ENCODE assay signal across 17 cellular contexts in genomic region chr22:43148581-43148980, GRCh38. TPM values are rescaled to one million over a fixed set of nuclear protein-coding genes. Genes with fewer than 3 reads are reported as not detected.
DNase-seq lines count a peak whose midpoint lies in the region; ATAC-seq and TF ChIP-seq lines count a peak whose summit lies in the region.
"Had no signal": no experiment of that assay in that cellular context is flagged by ENCODE, and none has a peak within 500 bp of the region (broad histone marks: within the 10 kb centered on the region; RNA-seq: fewer than 3 reads in every experiment).

No MANE protein-coding gene starts in this region.

- no peak for TF ChIP-seq CTCF in transverse colon (IDR thresholded peaks at IDR 0.05)

- intact Hi-C loops in transverse colon (cut with DNase I; ENCODE audit: low total_unique reads): no loop called here

- H3K27me3 Mint-ChIP-seq in activated naive CD8-positive, alpha-beta T cell treated with anti-CD3 and anti-CD28 coated beads, Interleukin-2, amount 50 U/mL, for 24 hours: no peaks in the 10 kb centered on the region
- no peaks in the 10 kb centered on the region for H3K27me3 Mint-ChIP-seq in activated naive CD8-positive, alpha-beta T cell treated with anti-CD3 and anti-CD28 coated beads for 36 hours
- H3K27me3 Mint-ChIP-seq in immature natural killer cell (ENCODE audit: low read depth in 3 of 3): peaks cover 0 to 12% (median 6%) of the 10 kb centered on the region in 3 donors
- H3K27me3 Mint-ChIP-seq: stimulated activated naive CD8-positive, alpha-beta T cell treated with anti-CD3 and anti-CD28 coated beads, Interleukin-15, amount 100 ng/mL, for 72 hours had no signal

- H3K9me3 ChIP-seq in transverse colon: no peaks in the 10 kb centered on the region
- H3K9me3 ChIP-seq: body of pancreas had no signal

- no peak for TF ChIP-seq POLR2A in transverse colon (IDR thresholded peaks at IDR 0.05)

- H3K9me3 Mint-ChIP-seq in activated naive CD8-positive, alpha-beta T cell treated with anti-CD3 and anti-CD28 coated beads, Interleukin-2, amount 50 U/mL, for 24 hours: no peaks in the 10 kb centered on the region
- no peaks in the 10 kb centered on the region for H3K9me3 Mint-ChIP-seq in activated naive CD8-positive, alpha-beta T cell treated with anti-CD3 and anti-CD28 coated beads for 36 hours
- H3K9me3 Mint-ChIP-seq in immature natural killer cell: no peaks in the 10 kb centered on the region
- H3K9me3 Mint-ChIP-seq: GM23338; stimulated activated naive CD8-positive, alpha-beta T cell treated with anti-CD3 and anti-CD28 coated beads, Interleukin-15, amount 100 ng/mL, for 72 hours had no signal

- no peak overlapping the region for H3K27ac Mint-ChIP-seq in activated naive CD8-positive, alpha-beta T cell treated with anti-CD3 and anti-CD28 coated beads, Interleukin-2, amount 50 U/mL, for 24 hours
- no peak overlapping the region for H3K27ac Mint-ChIP-seq in activated naive CD8-positive, alpha-beta T cell treated with anti-CD3 and anti-CD28 coated beads for 36 hours
- peak overlapping the region; percentile 54 to 84 (median 76) for H3K27ac Mint-ChIP-seq in immature natural killer cell
- H3K27ac Mint-ChIP-seq: GM23338 had no signal

- no peak overlapping the region for H3K4me3 ChIP-seq in transverse colon
- H3K4me3 ChIP-seq: body of pancreas, GM23338 had no signal

- peaks cover 38% of the 10 kb centered on the region for H3K4me1 Mint-ChIP-seq in activated naive CD8-positive, alpha-beta T cell treated with anti-CD3 and anti-CD28 coated beads, Interleukin-2, amount 50 U/mL, for 24 hours
- H3K4me1 Mint-ChIP-seq in activated naive CD8-positive, alpha-beta T cell treated with anti-CD3 and anti-CD28 coated beads for 36 hours: peaks cover 16% of the 10 kb centered on the region
- peaks cover 34 to 48% of the 10 kb centered on the region in 2 donors for H3K4me1 Mint-ChIP-seq in immature natural killer cell

- WGBS in transverse colon (ENCODE audit: low coverage in 1 of 2), 2 donors: 46% methylated on average over 5 of the region's 6 CpGs; no CpG with 5 or more reads in 1 of the 2 donors

- H3K36me3 Mint-ChIP-seq in activated naive CD8-positive, alpha-beta T cell treated with anti-CD3 and anti-CD28 coated beads, Interleukin-2, amount 50 U/mL, for 24 hours (ENCODE audit: low read depth): no peaks in the 10 kb centered on the region
- peaks cover 1% of the 10 kb centered on the region for H3K36me3 Mint-ChIP-seq in activated naive CD8-positive, alpha-beta T cell treated with anti-CD3 and anti-CD28 coated beads for 36 hours
- no peaks in the 10 kb centered on the region for H3K36me3 Mint-ChIP-seq in immature natural killer cell

- ATAC-seq in activated naive CD8-positive, alpha-beta T cell treated with anti-CD3 and anti-CD28 coated beads, Interleukin-2, amount 50 U/mL, for 24 hours: peak; percentile 9
- ATAC-seq: body of pancreas; GM23338; Right ventricle myocardium inferior; stimulated activated naive CD8-positive, alpha-beta T cell treated with anti-CD3 and anti-CD28 coated beads, Interleukin-15, amount 100 ng/mL, for 72 hours had no signal

- in situ Hi-C loops in transverse colon (cut with MboI; ENCODE audit: low pct_ligation_motif_present in 1 of 4, low pct_unique_long_range_greater_than_20kb in 1 of 4, low sequenced_read_pairs in 3 of 4): no loop called here

- no peak overlapping the region for H3K4me3 Mint-ChIP-seq in activated naive CD8-positive, alpha-beta T cell treated with anti-CD3 and anti-CD28 coated beads, Interleukin-2, amount 50 U/mL, for 24 hours
- H3K4me3 Mint-ChIP-seq in activated naive CD8-positive, alpha-beta T cell treated with anti-CD3 and anti-CD28 coated beads for 36 hours: no peak overlapping the region
- peak overlapping the region; percentile 12 to 69 (median 38) for H3K4me3 Mint-ChIP-seq in immature natural killer cell
- H3K4me3 Mint-ChIP-seq: GM23338 had no signal

- no peaks in the 10 kb centered on the region for H3K27me3 ChIP-seq in transverse colon
- H3K27me3 ChIP-seq: body of pancreas had no signal

- H3K4me1 ChIP-seq in transverse colon: peaks cover 9 to 37% (median 25%) of the 10 kb centered on the region in 4 donors

- H3K36me3 ChIP-seq in transverse colon: no peaks in the 10 kb centered on the region

- no peak for TF ChIP-seq EP300 in transverse colon (IDR thresholded peaks at IDR 0.05; ENCODE audit: low read depth)

- no peak for DNase-seq in activated naive CD8-positive, alpha-beta T cell treated with anti-CD3 and anti-CD28 coated beads, Interleukin-2, amount 50 U/mL, for 24 hours
- no peak for DNase-seq in activated naive CD8-positive, alpha-beta T cell treated with anti-CD3 and anti-CD28 coated beads for 36 hours
- peak; percentile 89 for DNase-seq in RPMI8226
- peak in 2 of 3 donors; percentile 29 to 33 for DNase-seq in immature natural killer cell
- peak; percentile 56 for DNase-seq in transverse colon
- DNase-seq in stimulated activated CD4-positive, alpha-beta T cell treated with anti-CD3 and anti-CD28 coated beads, Interleukin-4, amount 100 ng/mL, for 4 hours: no peak
- DNase-seq in SKM-1 treated with dmso at 0.1 percent for 144 hours (lab: John Stamatoyannopoulos, UW; ENCODE audit: unreplicated experiment): no peak
- DNase-seq in pons (ENCODE audit: low spot score): no peak
- DNase-seq: body of pancreas; effector CD4-positive, alpha-beta T cell; NCI-H187 treated with DMSO at 0.1 percent for 48 hours; small intestine; stimulated activated naive CD8-positive, alpha-beta T cell treated with anti-CD3 and anti-CD28 coated beads, Interleukin-15, amount 100 ng/mL, for 72 hours; T-helper 9 cell had no signal

- peak overlapping the region in 2 of 4 donors; percentile 44 to 50 for H3K27ac ChIP-seq in transverse colon
- H3K27ac ChIP-seq: body of pancreas had no signal

RNA-seq across cellular contexts. Expression of gene TSPO, which starts 2.8 kb away (rescaled TPM):
- total RNA-seq in activated naive CD8-positive, alpha-beta T cell treated with anti-CD3 and anti-CD28 coated beads for 36 hours: 100 to 1,000 TPM; 101 to 115 TPM
- 100 to 1,000 TPM; 338 to 509 (median 463) TPM for polyA plus RNA-seq in immature natural killer cell
- 100 to 1,000 TPM; 307 to 452 (median 365) TPM for total RNA-seq in transverse colon

RNA-seq across cellular contexts. Expression of gene MCAT, which starts 5.4 kb away (rescaled TPM):
- total RNA-seq in activated naive CD8-positive, alpha-beta T cell treated with anti-CD3 and anti-CD28 coated beads for 36 hours: 10 to 100 TPM; 28.0 to 29.1 TPM
- 10 to 100 TPM in 1 of 3 donors, 1 to 10 TPM in 2; 5.8 to 10.2 (median 9.6) TPM for polyA plus RNA-seq in immature natural killer cell
- total RNA-seq in transverse colon: 10 to 100 TPM; 20.9 to 24.3 (median 22.5) TPM

RNA-seq across cellular contexts. Expression of gene BIK, which starts 38.0 kb away (rescaled TPM):
- 1 to 10 TPM; 2.2 to 3.3 TPM for total RNA-seq in activated naive CD8-positive, alpha-beta T cell treated with anti-CD3 and anti-CD28 coated beads for 36 hours
- 1 to 10 TPM in 1 of 3 donors, under 1 TPM in 1, not detected in 1; 0.45 to 1.6 TPM for polyA plus RNA-seq in immature natural killer cell
- total RNA-seq in transverse colon: 10 to 100 TPM; 10.1 to 23.5 (median 14.4) TPM
- total RNA-seq: osteoblast had no signal

RNA-seq across cellular contexts. Expression of gene TTLL12, which starts 38.4 kb away (rescaled TPM):
- total RNA-seq in activated naive CD8-positive, alpha-beta T cell treated with anti-CD3 and anti-CD28 coated beads for 36 hours: 100 to 1,000 TPM; 104 to 106 TPM
- polyA plus RNA-seq in immature natural killer cell: 10 to 100 TPM; 10.8 to 17.5 (median 16.4) TPM
- total RNA-seq in transverse colon: 100 to 1,000 TPM in 3 of 4 donors, 10 to 100 TPM in 1; 88.1 to 171 (median 161) TPM

RNA-seq across cellular contexts. Expression of gene TTLL1, which starts 59.4 kb away (rescaled TPM):
- 1 to 10 TPM; 3.9 to 4.2 TPM for total RNA-seq in activated naive CD8-positive, alpha-beta T cell treated with anti-CD3 and anti-CD28 coated beads for 36 hours
- polyA plus RNA-seq in immature natural killer cell: 10 to 100 TPM in 1 of 3 donors, 1 to 10 TPM in 2; 9.4 to 14.4 (median 9.9) TPM
- total RNA-seq in transverse colon: 1 to 10 TPM; 1.1 to 3.8 (median 2.8) TPM

Comparison
In these comparisons a context has a peak if more than half of its experiments do, and no peak if none do; other contexts are left out.
1. DNase-seq: peak in RPMI8226 (single experiment), immature natural killer cell (2 of 3) and transverse colon (single experiment); none in activated naive CD8-positive, alpha-beta T cell treated with anti-CD3 and anti-CD28 coated beads, Interleukin-2, amount 50 U/mL, for 24 hours (single experiment), activated naive CD8-positive, alpha-beta T cell treated with anti-CD3 and anti-CD28 coated beads for 36 hours (single experiment), stimulated activated CD4-positive, alpha-beta T cell treated with anti-CD3 and anti-CD28 coated beads, Interleukin-4, amount 100 ng/mL, for 4 hours (0 of 2), SKM-1 treated with dmso at 0.1 percent for 144 hours (single experiment) and pons (single experiment).
2. H3K27ac Mint-ChIP-seq: peak in immature natural killer cell (6 of 6); none in activated naive CD8-positive, alpha-beta T cell treated with anti-CD3 and anti-CD28 coated beads, Interleukin-2, amount 50 U/mL, for 24 hours (single experiment) and activated naive CD8-positive, alpha-beta T cell treated with anti-CD3 and anti-CD28 coated beads for 36 hours (single experiment).
3. H3K4me3 Mint-ChIP-seq: peak in immature natural killer cell (5 of 5); none in activated naive CD8-positive, alpha-beta T cell treated with anti-CD3 and anti-CD28 coated beads, Interleukin-2, amount 50 U/mL, for 24 hours (single experiment) and activated naive CD8-positive, alpha-beta T cell treated with anti-CD3 and anti-CD28 coated beads for 36 hours (single experiment).